ENCODE assay signal across 22 cellular contexts in genomic region chr18:23170137-23170536, GRCh38. TPM values are rescaled to one million over a fixed set of nuclear protein-coding genes. Genes with fewer than 3 reads are reported as not detected.
"Had no signal": no experiment of that assay in that cellular context is flagged by ENCODE, and none has a peak within 500 bp of the region (broad histone marks: within the 10 kb centered on the region; RNA-seq: fewer than 3 reads in every experiment).

No MANE protein-coding gene starts in this region.

- H3K4me3 ChIP-seq: body of pancreas, hepatocyte, right lobe of liver, skin epidermis, testis, vagina had no signal

- H3K9me3 ChIP-seq: body of pancreas, right lobe of liver, testis, vagina had no signal

- FAIRE-seq: islet of Langerhans had no signal

- H3K36me3 ChIP-seq: right lobe of liver, vagina had no signal

- H3K79me2 ChIP-seq: hepatocyte had no signal

- H3K27ac ChIP-seq: body of pancreas, hepatocyte, right lobe of liver, skin epidermis, testis, vagina had no signal

- H2AFZ ChIP-seq: hepatocyte had no signal

- H3K4me2 ChIP-seq: hepatocyte had no signal

- DNase-seq: activated CD4-positive, alpha-beta memory T cell treated with anti-CD3 and anti-CD28 coated beads for 36 hours; activated CD4-positive, alpha-beta T cell treated with anti-CD3 and anti-CD28 coated beads for 48 hours; activated gamma-delta T cell; activated naive CD4-positive, alpha-beta T cell treated with anti-CD3 and anti-CD28 coated beads, Interleukin-2, amount 50 U/mL, for 16 hours; activated naive CD8-positive, alpha-beta T cell treated with anti-CD3 and anti-CD28 coated beads, Interleukin-2, amount 50 U/mL, for 24 hours; body of pancreas; effector CD8-positive, alpha-beta T cell; erythroblast; foreskin fibroblast; glutamatergic neuron; naive thymus-derived CD4-positive, alpha-beta T cell; occipital lobe; right lobe of liver; stimulated activated CD4-positive, alpha-beta T cell treated with anti-CD3 and anti-CD28 coated beads, Interleukin-2, amount 100 ng/mL, for 24 hours; T-helper 9 cell; testis; trophoblast cell had no signal

- H3K4me1 ChIP-seq: body of pancreas, testis had no signal

- ATAC-seq: activated naive CD8-positive, alpha-beta T cell treated with anti-CD3 and anti-CD28 coated beads, Interleukin-2, amount 50 U/mL, for 24 hours; body of pancreas; naive thymus-derived CD4-positive, alpha-beta T cell; right lobe of liver; stimulated activated effector memory CD8-positive, alpha-beta T cell treated with anti-CD3 and anti-CD28 coated beads, Interleukin-12 subunit alpha, Interleukin-12 subunit beta, amount 100 ng/mL, for 72 hours had no signal

- H3K27me3 ChIP-seq: body of pancreas, hepatocyte, right lobe of liver, testis, vagina had no signal

RNA-seq across cellular contexts. Expression of gene CABLES1, which starts 34.9 kb away (rescaled TPM):
- polyA plus RNA-seq: naive thymus-derived CD4-positive, alpha-beta T cell had no signal
